12 cellular contexts compared by ENCODE assay signal in the genomic region with DNA sequence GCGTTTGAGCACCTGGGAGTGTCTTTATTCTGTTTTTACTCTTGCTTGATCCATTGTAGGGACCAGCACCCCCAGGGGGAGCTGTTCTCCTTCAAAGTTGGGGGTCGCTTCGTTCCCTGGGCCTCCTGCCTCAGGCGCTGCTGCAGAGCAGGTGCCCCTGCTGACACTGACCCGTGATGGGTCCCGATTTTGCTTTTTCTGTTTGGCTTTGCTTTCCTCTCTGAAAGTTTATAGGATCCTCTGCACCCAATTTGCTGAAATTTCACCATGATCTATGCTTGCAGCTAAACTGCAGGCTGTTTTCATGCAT. TPM values are rescaled to one million over a fixed set of nuclear protein-coding genes. Genes with fewer than 3 reads are reported as not detected.
DNase-seq lines count a peak whose midpoint lies in the region; ATAC-seq, FAIRE-seq and TF ChIP-seq lines count a peak whose summit lies in the region.
"Had no signal": no experiment of that assay in that cellular context is flagged by ENCODE, and none has a peak within 500 bp of the region (broad histone marks: within the 10 kb centered on the region; RNA-seq: fewer than 3 reads in every experiment).

No MANE protein-coding gene starts in this region.

- TF ChIP-seq EP300 in HepG2 (IDR thresholded peaks at IDR 0.05; ENCODE audit: low read depth in 2 of 2, low read length in 2 of 2) (no peak), HepG2 (CRISPR knock-in tag; IDR thresholded peaks at IDR 0.05; ENCODE audit: borderline replicate concordance) (no peak)

- no peak overlapping the region for H3K4me3 ChIP-seq in BLaER1 treated with 17β-estradiol and CSF1 and Interleukin-3, amounts not matched to agents 10 nM and 100 nM
- H3K4me3 ChIP-seq in HEK293 (ENCODE audit: low read depth, low read length) (no peak overlapping the region), astrocyte of the spinal cord (ENCODE audit: low read depth, low read length) (no peak overlapping the region), HepG2 (replicated peaks in 1 of 3; ENCODE audit: insufficient read depth in 1 of 3, low read depth in 2 of 3, low read length in 3 of 3) (no peak overlapping the region)

- peak; percentile 20; the same call in 2 of the 3 replicates for ATAC-seq in HepG2
- no peak for ATAC-seq in GM21737 (IDR thresholded peaks at IDR 0.05; ENCODE audit: unreplicated experiment)
- ATAC-seq: left ventricle myocardium superior had no signal

- no peaks in the 10 kb centered on the region for H3K79me2 ChIP-seq in HepG2 (ENCODE audit: insufficient read depth, low read length)

- no peaks in the 10 kb centered on the region; a peak in 1 of 22 replicates for H4K20me1 ChIP-seq in BLaER1 treated with 17β-estradiol and CSF1 and Interleukin-3, amounts not matched to agents 10 nM and 100 nM
- H4K20me1 ChIP-seq in HepG2 (ENCODE audit: insufficient read depth, low read length) = no peaks in the 10 kb centered on the region

- FAIRE-seq in HepG2 (lab: Jason Lieb, UNC) = no peak

- peak overlapping the region in 6 of 11 experiments; percentile 1 to 42 (median 32); a peak in 4 of 22 replicates for H3K4me2 ChIP-seq in BLaER1 treated with 17β-estradiol and CSF1 and Interleukin-3, amounts not matched to agents 10 nM and 100 nM
- H3K4me2 ChIP-seq in HepG2 (ENCODE audit: low read depth, low read length) = no peak overlapping the region

- WGBS in HepG2 (ENCODE audit: low lambda C conversion rate) = 0% methylated on average over 6 of the region's 6 CpGs

- POLR2A ChIA-PET in HEK293 (lab: Yijun Ruan, JAX) (interaction anchor here (1.2 kb wide), 1 partner anchor 10 kb away, joined by 4 read pairs; no protein-coding TSS in a partner anchor), HepG2 (lab: Yijun Ruan, JAX) (no interaction called here)

- DNase-seq in astrocyte of the spinal cord (ENCODE audit: low read depth, low spot score) (no peak), HepG2 (ENCODE audit: low spot score) (no peak), NCI-H146 (lab: John Stamatoyannopoulos, UW) (no peak), GM10266 (ENCODE audit: extremely low spot score) (no peak), NCI-H187 treated with DMSO at 0.1 percent for 48 hours (lab: John Stamatoyannopoulos, UW) (no peak)
- DNase-seq: activated CD4-positive, alpha-beta T cell treated with anti-CD3 and anti-CD28 coated beads, Interleukin-2, amount 50 U/mL, for 1 hour; left ventricle myocardium superior; NCI-H1694 treated with DMSO at 0.1 percent for 48 hours had no signal

- no peak for TF ChIP-seq RAD21 in HepG2 (CRISPR knock-in tag; IDR thresholded peaks at IDR 0.05)

- H2AFZ ChIP-seq in HepG2 (ENCODE audit: low read length) = no peak overlapping the region

- CTCF ChIA-PET in HEK293 (lab: Yijun Ruan, JAX) (interaction anchor here (1.4 to 4.1 kb wide), 2 partner anchors 9 to 34 kb away, joined by 4 to 31 read pairs; no protein-coding TSS in a partner anchor), HepG2 (lab: Yijun Ruan, JAX; ENCODE audit: low intra/inter-chr PET ratio, low total read pairs) (no interaction called here)

- H3K9ac ChIP-seq in BLaER1 treated with 17β-estradiol and CSF1 and Interleukin-3, amounts not matched to agents 10 nM and 100 nM = 0 out of 22 replicates have a peak overlapping the region, but pooled peaks of 1 of the 11 experiments have one; percentile 31
- H3K9ac ChIP-seq in HepG2 (ENCODE audit: insufficient read depth, low read depth, low read length) = no peak overlapping the region

- intact Hi-C loops in HepG2 (cut with micrococcal nuclease; ENCODE audit: unreplicated experiment) = no loop called here

- BruUV-seq in HepG2 (replicated peaks; lab: Mats Ljungman, UMichigan) = no TSS peak

- 0 out of 2 replicates have a peak, but pooled peaks have one; percentile 13 for TF ChIP-seq CTCF in HEK293 (tag by site-specific recombination; IDR thresholded peaks at IDR 0.05)
- TF ChIP-seq CTCF in astrocyte of the spinal cord (IDR thresholded peaks at IDR 0.05; ENCODE audit: low read depth, low read length) = peak; percentile 41
- TF ChIP-seq CTCF in HepG2 (CRISPR knock-in tag; IDR thresholded peaks at IDR 0.05) = peak; percentile 63
- no peak for TF ChIP-seq CTCF in GM10266 (IDR thresholded peaks at IDR 0.05; ENCODE audit: control insufficient read depth, insufficient read depth, low read depth, missing control alignments)

- H3K27ac ChIP-seq in BLaER1 treated with 17β-estradiol and CSF1 and Interleukin-3, amounts not matched to agents 10 nM and 100 nM = no peak overlapping the region
- H3K27ac ChIP-seq in HEK293 (ENCODE audit: extremely low read depth, low read depth, low read length) = no peak overlapping the region
- no peak overlapping the region for H3K27ac ChIP-seq in HepG2 (ENCODE audit: extremely low read length, insufficient read depth, low read length)
- H3K27ac ChIP-seq: neutrophil had no signal

- H3K36me3 ChIP-seq in BLaER1 treated with 17β-estradiol and CSF1 and Interleukin-3, amounts not matched to agents 10 nM and 100 nM = no peaks in the 10 kb centered on the region
- H3K36me3 ChIP-seq in HEK293 (ENCODE audit: control insufficient read depth in 2 of 2, insufficient read depth in 1 of 2, low read length in 2 of 2) = no peaks in the 10 kb centered on the region
- no peaks in the 10 kb centered on the region for H3K36me3 ChIP-seq in HepG2 (replicated peaks in 1 of 2; ENCODE audit: control insufficient read depth in 1 of 2, insufficient read depth in 2 of 2, low read length in 2 of 2)
- H3K36me3 ChIP-seq: neutrophil had no signal

- peaks cover 0 to 30% (median 20%) of the 10 kb centered on the region in 10 experiments; a peak in 13 of 20 replicates for H3K4me1 ChIP-seq in BLaER1 treated with 17β-estradiol and CSF1 and Interleukin-3, amounts not matched to agents 10 nM and 100 nM
- H3K4me1 ChIP-seq in HEK293 (ENCODE audit: control insufficient read depth, insufficient read depth, low read length) = no peaks in the 10 kb centered on the region
- H3K4me1 ChIP-seq in HepG2 (ENCODE audit: insufficient read depth, low read length) = peaks cover 11% of the 10 kb centered on the region

- no peaks in the 10 kb centered on the region for H3K9me3 ChIP-seq in BLaER1 treated with 17β-estradiol and CSF1 and Interleukin-3, amounts not matched to agents 10 nM and 100 nM (replicated peaks in 1 of 11)
- H3K9me3 ChIP-seq in HEK293 (ENCODE audit: control insufficient read depth, insufficient read depth, low read depth, low read length) (no peaks in the 10 kb centered on the region), HepG2 (ENCODE audit: low read length) (no peaks in the 10 kb centered on the region)
- H3K9me3 ChIP-seq: neutrophil had no signal

- H3K27me3 ChIP-seq in BLaER1 treated with 17β-estradiol and CSF1 and Interleukin-3, amounts not matched to agents 10 nM and 100 nM = no peaks in the 10 kb centered on the region
- peaks cover 0 to 42% of the 10 kb centered on the region in 2 experiments; a peak in 4 of 5 replicates for H3K27me3 ChIP-seq in HepG2 (ENCODE audit: control insufficient read depth in 1 of 2, insufficient read depth in 2 of 2, low read length in 2 of 2)
- H3K27me3 ChIP-seq: neutrophil had no signal

- in situ Hi-C loops in astrocyte of the spinal cord (cut with HindIII; ENCODE audit: low sequenced_read_pairs) = no loop called here
- in situ Hi-C loops in HepG2 (cut with HindIII; ENCODE audit: extremely low pct_ligation_motif_present, low pct_unique_long_range_greater_than_20kb) = no loop called here

- no peak for TF ChIP-seq POLR2A in HepG2 (IDR thresholded peaks at IDR 0.05; ENCODE audit: insufficient read depth in 1 of 2, low read depth in 2 of 2, low read length in 2 of 2)

TF ChIP-seq in HEK293, 187 proteins besides CTCF, POLR2A, EP300 and RAD21 (continues in another document):
- no peak for TF ChIP-seq ZNF132 (tag by site-specific recombination; IDR thresholded peaks at IDR 0.05; ENCODE audit: borderline replicate concordance)

TF ChIP-seq in HepG2, 621 proteins besides CTCF, POLR2A, EP300 and RAD21:
- TF ChIP-seq STAG1 (CRISPR knock-in tag; IDR thresholded peaks at IDR 0.05) (peak; percentile 58), ZSCAN30 (CRISPR knock-in tag; IDR thresholded peaks at IDR 0.05) (no peak)
- TF ChIP-seq, protein P1, sequence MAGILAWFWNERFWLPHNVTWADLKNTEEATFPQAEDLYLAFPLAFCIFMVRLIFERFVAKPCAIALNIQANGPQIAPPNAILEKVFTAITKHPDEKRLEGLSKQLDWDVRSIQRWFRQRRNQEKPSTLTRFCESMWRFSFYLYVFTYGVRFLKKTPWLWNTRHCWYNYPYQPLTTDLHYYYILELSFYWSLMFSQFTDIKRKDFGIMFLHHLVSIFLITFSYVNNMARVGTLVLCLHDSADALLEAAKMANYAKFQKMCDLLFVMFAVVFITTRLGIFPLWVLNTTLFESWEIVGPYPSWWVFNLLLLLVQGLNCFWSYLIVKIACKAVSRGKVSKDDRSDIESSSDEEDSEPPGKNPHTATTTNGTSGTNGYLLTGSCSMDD (CRISPR knock-in tag; IDR thresholded peaks at IDR 0.05) = no peak

RNA-seq across cellular contexts. Expression of a gene that starts 22.9 kb away (rescaled TPM):
- 44.2 and 48.4 TPM in 2 replicates for total RNA-seq in HepG2 (2016; rRNA removed; fragmentation: Illumina TruSeq; extraction: Trizol)
- total RNA-seq in HepG2 (2016; cell fraction: cytosol; rRNA removed; fragmentation: Illumina TruSeq; extraction: Trizol; ENCODE audit: low read depth) = 6.0 and 7.7 TPM in 2 replicates
- total RNA-seq in HepG2 (2016; cell fraction: insoluble cytoplasmic fraction; rRNA removed; fragmentation: Illumina TruSeq; extraction: Trizol) = 43.7 and 52.6 TPM in 2 replicates
- total RNA-seq in HepG2 (2016; cell fraction: membrane; rRNA removed; fragmentation: Illumina TruSeq; extraction: Trizol) = 11.6 and 14.6 TPM in 2 replicates
- total RNA-seq in HepG2 (2016; cell fraction: nucleus; rRNA removed; fragmentation: Illumina TruSeq; extraction: Trizol) = 37.1 and 41.1 TPM in 2 replicates
- 34.0 and 41.8 TPM in 2 replicates for polyA plus RNA-seq in HepG2 (2011; rRNA removed)
- polyA plus RNA-seq in HepG2 (2011; cell fraction: cytosol; rRNA removed) = 27.3 and 33.0 TPM in 2 replicates
- 86.2 and 107 TPM in 2 replicates for polyA plus RNA-seq in HepG2 (2011; cell fraction: nucleus; rRNA removed)
- 23.8 and 29.6 TPM in 2 replicates for polyA plus RNA-seq in HepG2 (2012)
- 8.4 and 12.0 TPM in 2 replicates for polyA plus RNA-seq in HepG2 (2016; cell fraction: cytosol; fragmentation: Illumina TruSeq; extraction: Trizol; ENCODE audit: low read depth)
- 50.4 and 54.4 TPM in 2 replicates for polyA plus RNA-seq in HepG2 (2016; cell fraction: insoluble cytoplasmic fraction; fragmentation: Illumina TruSeq; extraction: Trizol; ENCODE audit: low read depth)
- 11.0 and 12.8 TPM in 2 replicates for polyA plus RNA-seq in HepG2 (2016; cell fraction: membrane; fragmentation: Illumina TruSeq; extraction: Trizol; ENCODE audit: low read depth)
- 56.9 and 57.0 TPM in 2 replicates for polyA plus RNA-seq in HepG2 (2016; cell fraction: nucleus; fragmentation: Illumina TruSeq; extraction: Trizol; ENCODE audit: insufficient read depth, low read depth)
- 38.4 and 46.0 TPM in 2 replicates for polyA minus RNA-seq in HepG2 (2011; rRNA and poly(A)+ RNA removed; ENCODE audit: low replicate concordance)
- 14.6 and 15.4 TPM in 2 replicates for polyA minus RNA-seq in HepG2 (2011; cell fraction: cytosol; rRNA and poly(A)+ RNA removed)
- polyA minus RNA-seq in HepG2 (2011; cell fraction: nucleus; rRNA and poly(A)+ RNA removed) = 44.5 and 51.1 TPM in 2 replicates
